In the genomic region with DNA sequence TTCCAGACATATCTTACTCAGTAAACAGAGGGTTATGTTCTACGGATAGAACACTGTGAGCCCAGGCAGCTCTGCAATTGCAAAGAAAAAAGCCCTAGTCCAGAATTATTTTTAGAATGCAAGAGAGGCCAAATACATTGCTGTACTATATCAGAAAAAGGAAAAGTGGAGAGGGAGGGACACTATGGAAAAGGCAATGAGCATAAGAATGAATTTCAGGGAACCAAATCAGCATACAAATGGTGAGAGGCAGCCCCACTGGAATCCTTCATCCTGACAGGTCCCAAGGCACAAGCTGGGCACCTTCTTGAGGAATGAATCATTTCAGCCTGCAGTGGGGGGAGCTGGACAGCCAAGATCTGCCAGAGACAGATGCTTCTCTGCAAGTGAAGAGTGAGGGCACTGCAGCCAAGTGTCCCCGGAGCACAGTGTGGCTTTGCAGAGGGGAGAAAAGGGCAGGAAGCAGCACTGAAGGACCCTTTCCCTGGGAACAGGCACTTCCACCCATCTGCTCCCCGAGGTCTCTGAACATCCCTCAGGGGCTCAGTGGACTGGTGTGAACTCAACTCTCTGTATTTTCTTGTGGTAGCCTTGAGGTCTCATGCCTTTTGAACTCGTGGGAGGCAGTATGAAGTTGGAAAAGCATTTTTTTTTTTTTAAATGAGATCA, we compare ENCODE assay signal across 13 cellular contexts.
DNase-seq lines count a peak whose midpoint lies in the region; ATAC-seq, FAIRE-seq and TF ChIP-seq lines count a peak whose summit lies in the region.
"Had no signal": no experiment of that assay in that cellular context is flagged by ENCODE, and none has a peak within 500 bp of the region (broad histone marks: within the 10 kb centered on the region; RNA-seq: fewer than 3 reads in every experiment).

No MANE protein-coding gene starts in this region.

- no peak overlapping the region for H4K91ac ChIP-seq in neuronal stem cell (ENCODE audit: low read depth, low read length, poor library complexity)

- CTCF ChIA-PET in SK-N-SH (lab: Yijun Ruan, JAX): interaction anchor here (5.4 kb wide), 1 partner anchor 11 kb away, joined by 41 read pairs; no protein-coding TSS in a partner anchor
- CTCF ChIA-PET in HEK293T (lab: Yijun Ruan, JAX): interaction anchor here (1.0 to 1.3 kb wide), 2 partner anchors 11 kb away, joined by 3 read pairs; no protein-coding TSS in a partner anchor

- H3K9me3 ChIP-seq in SK-N-SH: no peaks in the 10 kb centered on the region
- no peaks in the 10 kb centered on the region for H3K9me3 ChIP-seq in heart left ventricle
- H3K9me3 ChIP-seq in neuronal stem cell (replicated peaks in 1 of 2; ENCODE audit: control insufficient read depth in 2 of 2, insufficient read depth in 1 of 2, low read depth in 1 of 2, low read length in 2 of 2): no peaks in the 10 kb centered on the region
- no peaks in the 10 kb centered on the region for H3K9me3 ChIP-seq in mucosa of descending colon

- no peak for FAIRE-seq in HTR-8/SVneo (lab: Jason Lieb, UNC)

- H2BK120ac ChIP-seq in neuronal stem cell (ENCODE audit: low read depth, low read length): no peak overlapping the region

- DNase-seq in AG08395 (ENCODE audit: low spot score) (peak; percentile 68), SK-N-SH (peak; percentile 18), heart left ventricle (peak in 4 of 5 donors; percentile 28 to 66 (median 46)), omental fat pad (ENCODE audit: low spot score) (no peak), neuronal stem cell (ENCODE audit: low spot score) (no peak), HEK293T (ENCODE audit: extremely low spot score) (no peak), mucosa of descending colon (no peak), HTR-8/SVneo (ENCODE audit: insufficient read length, low spot score) (no peak)
- DNase-seq: GF-D8; MV-4-11; stimulated activated naive CD4-positive, alpha-beta T cell treated with Interleukin-2 at 50 U/mL for 16 hours; SW 1271 had no signal

- POLR2A ChIA-PET in SK-N-SH (lab: Yijun Ruan, JAX) (no interaction called here), HEK293T (lab: Yijun Ruan, JAX) (no interaction called here)

- H2BK12ac ChIP-seq in neuronal stem cell (ENCODE audit: low read length): no peak overlapping the region

- TF ChIP-seq POLR2A in heart left ventricle (IDR thresholded peaks at IDR 0.05): no peak

- H3K9ac ChIP-seq in SK-N-SH (no peak overlapping the region), neuronal stem cell (ENCODE audit: low read depth, low read length, poor library complexity) (no peak overlapping the region)

- TF ChIP-seq RAD21 in SK-N-SH (IDR thresholded peaks at IDR 0.05; ENCODE audit: low read length): no peak

- H3K79me2 ChIP-seq in SK-N-SH (ENCODE audit: insufficient read depth): no peaks in the 10 kb centered on the region

- H3K4me1 ChIP-seq in SK-N-SH (ENCODE audit: control insufficient read depth in 1 of 2, insufficient read depth in 2 of 2, low read depth in 1 of 2, low read length in 1 of 2): peaks cover 0 to 14% of the 10 kb centered on the region in 2 experiments; a peak in 2 of 4 replicates
- peaks cover 5 to 47% (median 26%) of the 10 kb centered on the region in 12 donors for H3K4me1 ChIP-seq in heart left ventricle
- no peaks in the 10 kb centered on the region for H3K4me1 ChIP-seq in neuronal stem cell (ENCODE audit: control insufficient read depth in 2 of 2, insufficient read depth in 1 of 2, low read depth in 1 of 2, low read length in 2 of 2)
- no peaks in the 10 kb centered on the region for H3K4me1 ChIP-seq in mucosa of descending colon (ENCODE audit: low read depth)

- H3K4ac ChIP-seq in neuronal stem cell (ENCODE audit: low read length): no peak overlapping the region

- H3K23ac ChIP-seq in neuronal stem cell (ENCODE audit: low read depth, low read length, poor library complexity): no peak overlapping the region

- H4K20me1 ChIP-seq in SK-N-SH (ENCODE audit: insufficient read depth): no peaks in the 10 kb centered on the region

- no peak overlapping the region for H2BK15ac ChIP-seq in neuronal stem cell (ENCODE audit: low read length)

- TF ChIP-seq EP300 in SK-N-SH (IDR thresholded peaks at IDR 0.05; ENCODE audit: borderline replicate concordance in 1 of 2, low read depth in 1 of 2, low read length in 1 of 2): peak in 1 of 2 experiments; percentile 82; a peak in 2 of 4 replicates

- H3K18ac ChIP-seq in neuronal stem cell (ENCODE audit: low read length): no peak overlapping the region

- no peaks in the 10 kb centered on the region for H3K9me2 ChIP-seq in SK-N-SH

- H3F3A ChIP-seq in SK-N-SH (replicated peaks; ENCODE audit: insufficient read depth): no peaks in the 10 kb centered on the region

- H3K4me3 ChIP-seq in SK-N-SH (ENCODE audit: low read depth in 2 of 2, low read length in 1 of 2): no peak overlapping the region
- no peak overlapping the region for H3K4me3 ChIP-seq in heart left ventricle
- no peak overlapping the region for H3K4me3 ChIP-seq in neuronal stem cell (ENCODE audit: low read length in 2 of 2)
- no peak overlapping the region for H3K4me3 ChIP-seq in mucosa of descending colon
- H3K4me3 ChIP-seq: lung had no signal

- peak overlapping the region; percentile 37 to 94; a peak in 3 of 4 replicates for H3K27ac ChIP-seq in SK-N-SH (ENCODE audit: low read depth in 2 of 2, low read length in 1 of 2)
- H3K27ac ChIP-seq in heart left ventricle: peak overlapping the region; percentile 26 to 77 (median 54)
- H3K27ac ChIP-seq in neuronal stem cell (replicated peaks; ENCODE audit: low read length): no peak overlapping the region

- intact Hi-C loops in heart left ventricle (cut with DNase I) (loop anchor here in 3 of 10 donors (2.0 to 5.0 kb wide), 2 partner anchors 19 to 86 kb away; no protein-coding TSS in a partner anchor), mucosa of descending colon (cut with DNase I, micrococcal nuclease) (no loop called here)

- H3K4me2 ChIP-seq in SK-N-SH (peak overlapping the region; percentile 58; the same call in 1 of the 2 replicates), neuronal stem cell (ENCODE audit: insufficient read depth, low read length, poor library complexity, severe bottlenecking) (no peak overlapping the region)

- peak overlapping the region; percentile 22; the same call in 1 of the 2 replicates for H2AFZ ChIP-seq in SK-N-SH (ENCODE audit: low read depth)
- H2AFZ ChIP-seq in neuronal stem cell (ENCODE audit: low read length): no peak overlapping the region

- WGBS in SK-N-SH (ENCODE audit: low lambda C conversion rate): 31% methylated on average over 4 of the region's 4 CpGs
- WGBS in heart left ventricle, 4 donors: 22 to 39% (median 31%) methylated on average over 4 of the region's 4 CpGs
- WGBS in neuronal stem cell (ENCODE audit: extremely low coverage in 2 of 2, insufficient read length in 2 of 2, insufficient replicate concordance in 1 of 2), 2 donors: no CpG with 5 or more reads among the region's 4 CpGs

- no peak overlapping the region for H4K8ac ChIP-seq in neuronal stem cell (ENCODE audit: low read depth, low read length)

- ATAC-seq in heart left ventricle (peak; percentile 67 to 81 (median 74)), omental fat pad (ENCODE audit: low FRiP score) (peak; percentile 45), mucosa of descending colon (no peak)

- no peaks in the 10 kb centered on the region for H3K36me3 ChIP-seq in SK-N-SH (replicated peaks in 1 of 2; ENCODE audit: control insufficient read depth in 1 of 2, insufficient read depth in 2 of 2, low read length in 1 of 2)
- no peaks in the 10 kb centered on the region for H3K36me3 ChIP-seq in heart left ventricle
- no peaks in the 10 kb centered on the region for H3K36me3 ChIP-seq in neuronal stem cell (replicated peaks in 1 of 2; ENCODE audit: control insufficient read depth in 2 of 2, insufficient read depth in 2 of 2, low read length in 2 of 2)
- no peaks in the 10 kb centered on the region for H3K36me3 ChIP-seq in mucosa of descending colon (ENCODE audit: low read depth)

- H3K14ac ChIP-seq in neuronal stem cell (ENCODE audit: low read length): no peak overlapping the region

- no peak overlapping the region for H2AK5ac ChIP-seq in neuronal stem cell (ENCODE audit: low read depth, low read length)

- TF ChIP-seq CTCF in SK-N-SH (IDR thresholded peaks at IDR 0.05): no peak
- no peak for TF ChIP-seq CTCF in heart left ventricle (IDR thresholded peaks at IDR 0.05)
- no peak for TF ChIP-seq CTCF in omental fat pad (IDR thresholded peaks at IDR 0.05)
- TF ChIP-seq CTCF in mucosa of descending colon (IDR thresholded peaks at IDR 0.05): no peak

- H2BK5ac ChIP-seq in neuronal stem cell (ENCODE audit: low read length): no peak overlapping the region

- no peaks in the 10 kb centered on the region for H3K79me1 ChIP-seq in neuronal stem cell (ENCODE audit: low read depth, low read length)

- H3K27me3 ChIP-seq in SK-N-SH (ENCODE audit: insufficient read depth) (no peaks in the 10 kb centered on the region), heart left ventricle (no peaks in the 10 kb centered on the region), neuronal stem cell (ENCODE audit: control insufficient read depth in 3 of 3, insufficient read depth in 3 of 3, low read depth in 1 of 3, low read length in 3 of 3) (no peaks in the 10 kb centered on the region)

TF ChIP-seq in SK-N-SH, 30 proteins besides CTCF, POLR2A, EP300 and RAD21 (continues in another document):
- peak; percentile 94 for TF ChIP-seq FOSL2 (IDR thresholded peaks at IDR 0.05; ENCODE audit: borderline replicate concordance, low read depth)
- peak; percentile 73 for TF ChIP-seq POLR2AphosphoS5 (IDR thresholded peaks at IDR 0.05; ENCODE audit: low read depth, low read length)
- peak; percentile 71 for TF ChIP-seq MAX (IDR thresholded peaks at IDR 0.05; ENCODE audit: low read depth)

TF ChIP-seq in HEK293T, 16 proteins besides CTCF, POLR2A, EP300 and RAD21:
- no peak for TF ChIP-seq SUZ12 (IDR thresholded peaks at IDR 0.05)
- TF ChIP-seq NFRKB (IDR thresholded peaks at IDR 0.05): no peak
- TF ChIP-seq LEF1 (IDR thresholded peaks at IDR 0.05; ENCODE audit: borderline replicate concordance): no peak
- no peak for TF ChIP-seq ELF4 (IDR thresholded peaks at IDR 0.05)
- no peak for TF ChIP-seq FOXM1 (IDR thresholded peaks at IDR 0.05; ENCODE audit: borderline replicate concordance)
- TF ChIP-seq HDGF (IDR thresholded peaks at IDR 0.05; ENCODE audit: borderline replicate concordance): no peak
- TF ChIP-seq L3MBTL2 (conservative IDR thresholded peaks at IDR 0.05): no peak
- no peak for TF ChIP-seq BHLHE40 (IDR thresholded peaks at IDR 0.05; ENCODE audit: borderline replicate concordance)
- no peak for TF ChIP-seq ZNF384 (IDR thresholded peaks at IDR 0.05)
- no peak for TF ChIP-seq CTBP1 (IDR thresholded peaks at IDR 0.05; ENCODE audit: borderline replicate concordance)
- TF ChIP-seq TARDBP (IDR thresholded peaks at IDR 0.05): no peak
- TF ChIP-seq FOXK2 (IDR thresholded peaks at IDR 0.05): no peak
- no peak for TF ChIP-seq FOXA1 (IDR thresholded peaks at IDR 0.05)
TF ChIP-seq in HEK293T: peak in this region for 0.

Comparison
In these comparisons a context has a peak if more than half of its experiments do, and no peak if none do; other contexts are left out.
1. DNase-seq: peak in AG08395 (single experiment), SK-N-SH (single experiment) and heart left ventricle (4 of 5); none in omental fat pad (single experiment), neuronal stem cell (single experiment), HEK293T (single experiment), mucosa of descending colon (0 of 3) and HTR-8/SVneo (single experiment).